11 cellular contexts compared by ENCODE assay signal in the genomic region with DNA sequence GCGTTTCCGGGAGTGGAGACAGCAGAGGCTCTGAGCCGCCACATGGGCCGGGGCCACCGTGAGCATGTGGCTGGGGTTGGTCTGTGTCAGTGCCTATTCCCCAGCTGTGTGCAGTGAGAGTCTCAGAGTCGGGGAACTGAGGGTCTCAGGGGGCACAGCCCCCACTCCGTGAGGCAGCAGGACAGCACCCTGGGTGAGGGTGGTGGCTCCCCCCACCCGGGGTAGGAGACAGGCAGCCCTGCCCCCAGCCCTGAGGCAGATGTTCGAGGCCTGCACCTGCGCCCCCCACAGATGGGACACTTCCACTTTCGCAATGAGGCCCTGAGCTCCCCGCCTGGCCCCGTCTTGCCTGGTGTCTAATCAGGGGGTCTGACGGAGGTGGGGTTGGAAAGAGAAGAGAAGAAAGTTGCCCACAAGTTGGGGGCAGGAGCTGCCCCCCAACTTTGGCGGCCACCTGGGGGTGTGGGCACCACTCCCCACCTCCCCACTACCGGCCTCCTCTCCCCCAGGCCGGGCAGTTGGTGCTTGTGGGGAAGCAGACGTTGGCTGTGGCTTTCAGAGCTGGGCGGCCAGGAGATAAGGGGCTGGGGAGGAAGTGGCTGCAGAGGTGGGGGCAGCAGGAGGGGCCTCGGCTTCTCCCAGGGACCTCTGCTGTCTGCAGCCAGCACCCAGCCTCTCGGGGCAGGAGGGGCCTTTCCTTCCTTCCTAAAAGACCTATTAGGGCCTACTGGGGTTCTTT. TPM values are rescaled to one million over a fixed set of nuclear protein-coding genes. Genes with fewer than 3 reads are reported as not detected.
DNase-seq lines count a peak whose midpoint lies in the region; ATAC-seq and TF ChIP-seq lines count a peak whose summit lies in the region.
"Had no signal": no experiment of that assay in that cellular context is flagged by ENCODE, and none has a peak within 500 bp of the region (broad histone marks: within the 10 kb centered on the region; RNA-seq: fewer than 3 reads in every experiment).

No MANE protein-coding gene starts in this region.

- H3K9me3 ChIP-seq in right atrium auricular region, result no peaks in the 10 kb centered on the region
- no peaks in the 10 kb centered on the region for H3K9me3 ChIP-seq in transverse colon
- no peaks in the 10 kb centered on the region for H3K9me3 ChIP-seq in aorta (ENCODE audit: control insufficient read depth, low read length)
- H3K9me3 ChIP-seq: thyroid gland had no signal

- no peak for TF ChIP-seq EP300 in transverse colon (IDR thresholded peaks at IDR 0.05; ENCODE audit: low read depth)

- TF ChIP-seq POLR2A in Raji (IDR thresholded peaks at IDR 0.05; ENCODE audit: insufficient read depth, low read depth, low read length) (peak; percentile 68), transverse colon (IDR thresholded peaks at IDR 0.05) (no peak)

- intact Hi-C loops in Right ventricle myocardium inferior (cut with DNase I), result no loop called here
- intact Hi-C loops in transverse colon (cut with DNase I; ENCODE audit: low total_unique reads), result no loop called here
- intact Hi-C loops in aorta (cut with DNase I), result no loop called here

- DNase-seq in Right ventricle myocardium inferior (ENCODE audit: missing footprints), result peak; percentile 37
- no peak for DNase-seq in right atrium auricular region (ENCODE audit: low spot score)
- peak; percentile 66 for DNase-seq in transverse colon
- DNase-seq in left lobe of liver (ENCODE audit: low spot score), result no peak
- no peak for DNase-seq in NCI-H226
- DNase-seq in aorta, result no peak
- DNase-seq: thyroid gland had no signal

- H3K27me3 ChIP-seq in right atrium auricular region, result no peaks in the 10 kb centered on the region
- peaks cover 27% of the 10 kb centered on the region for H3K27me3 ChIP-seq in transverse colon
- no peaks in the 10 kb centered on the region for H3K27me3 ChIP-seq in aorta (ENCODE audit: control insufficient read depth in 1 of 2, insufficient read depth in 2 of 2, low read length in 1 of 2)
- H3K27me3 ChIP-seq: thyroid gland had no signal

- peaks cover 0 to 13% of the 10 kb centered on the region in 2 donors for H3K4me1 ChIP-seq in right atrium auricular region
- H3K4me1 ChIP-seq in transverse colon, result peaks cover 0 to 19% (median 6%) of the 10 kb centered on the region in 4 donors
- no peaks in the 10 kb centered on the region for H3K4me1 ChIP-seq in aorta (ENCODE audit: control insufficient read depth in 1 of 2, insufficient read depth in 2 of 2, low read length in 2 of 2)
- H3K4me1 ChIP-seq: thyroid gland had no signal

- TF ChIP-seq CTCF in right atrium auricular region (IDR thresholded peaks at IDR 0.05) (no peak), transverse colon (IDR thresholded peaks at IDR 0.05) (no peak)

- ATAC-seq in Right ventricle myocardium inferior (no peak), HG03066 (IDR thresholded peaks at IDR 0.05; ENCODE audit: low read depth, unreplicated experiment) (peak; percentile 41), left lobe of liver (no peak), aorta (ENCODE audit: low FRiP score) (no peak)
- ATAC-seq: activated naive CD4-positive, alpha-beta T cell treated with anti-CD3 and anti-CD28 coated beads, Interleukin-2, amount 50 U/mL, for 72 hours had no signal

- H3K36me3 ChIP-seq in right atrium auricular region, result no peaks in the 10 kb centered on the region
- no peaks in the 10 kb centered on the region for H3K36me3 ChIP-seq in transverse colon
- H3K36me3 ChIP-seq in aorta (ENCODE audit: control insufficient read depth in 1 of 2, insufficient read depth in 2 of 2, low read length in 1 of 2), result no peaks in the 10 kb centered on the region
- H3K36me3 ChIP-seq: thyroid gland had no signal

- in situ Hi-C loops in transverse colon (cut with MboI; ENCODE audit: low pct_ligation_motif_present in 1 of 4, low pct_unique_long_range_greater_than_20kb in 1 of 4, low sequenced_read_pairs in 3 of 4), result no loop called here

- H3K27ac ChIP-seq in right atrium auricular region, result no peak overlapping the region
- H3K27ac ChIP-seq in transverse colon, result peak overlapping the region; percentile 0 to 57 (median 51)
- no peak overlapping the region for H3K27ac ChIP-seq in aorta (ENCODE audit: low read depth in 1 of 2, low read length in 2 of 2)
- H3K27ac ChIP-seq: thyroid gland had no signal

- H3K4me3 ChIP-seq in right atrium auricular region (no peak overlapping the region), transverse colon (no peak overlapping the region), aorta (ENCODE audit: low read length in 2 of 2) (no peak overlapping the region)
- H3K4me3 ChIP-seq: lung, thyroid gland had no signal

- WGBS in transverse colon (ENCODE audit: low coverage in 1 of 2), 2 donors, result 58% methylated on average over 21 of the region's 21 CpGs; no CpG with 5 or more reads in 1 of the 2 donors
- WGBS in aorta, 2 donors, result 66 to 69% methylated on average over 20 to 21 of the region's 21 CpGs

RNA-seq across cellular contexts. Expression of gene CBFA2T3, which starts 1.8 kb away (rescaled TPM):
- total RNA-seq in Right ventricle myocardium inferior (11.1 TPM), right atrium auricular region (1 to 10 TPM; 1.1 to 2.6 TPM), transverse colon (10 to 100 TPM in 1 of 4 donors, 1 to 10 TPM in 3; 4.0 to 18.5 (median 5.5) TPM), left lobe of liver (11.0 TPM), aorta (1 to 10 TPM; 4.4 to 9.4 TPM)
- 1 to 10 TPM in 1 of 2 donors, under 1 TPM in 1; 0.18 to 1.0 TPM for polyA plus RNA-seq in aorta

Comparison
In these comparisons a context has a peak if more than half of its experiments do, and no peak if none do; other contexts are left out.
1. DNase-seq: peak in Right ventricle myocardium inferior (single experiment) and transverse colon (single experiment); none in right atrium auricular region (single experiment), left lobe of liver (single experiment), NCI-H226 (single experiment) and aorta (0 of 2).
2. H3K27ac ChIP-seq: peak in transverse colon (4 of 4); none in right atrium auricular region (0 of 2) and aorta (0 of 2).